Comparison of ENCODE assay signal across 8 cellular contexts in the genomic region with DNA sequence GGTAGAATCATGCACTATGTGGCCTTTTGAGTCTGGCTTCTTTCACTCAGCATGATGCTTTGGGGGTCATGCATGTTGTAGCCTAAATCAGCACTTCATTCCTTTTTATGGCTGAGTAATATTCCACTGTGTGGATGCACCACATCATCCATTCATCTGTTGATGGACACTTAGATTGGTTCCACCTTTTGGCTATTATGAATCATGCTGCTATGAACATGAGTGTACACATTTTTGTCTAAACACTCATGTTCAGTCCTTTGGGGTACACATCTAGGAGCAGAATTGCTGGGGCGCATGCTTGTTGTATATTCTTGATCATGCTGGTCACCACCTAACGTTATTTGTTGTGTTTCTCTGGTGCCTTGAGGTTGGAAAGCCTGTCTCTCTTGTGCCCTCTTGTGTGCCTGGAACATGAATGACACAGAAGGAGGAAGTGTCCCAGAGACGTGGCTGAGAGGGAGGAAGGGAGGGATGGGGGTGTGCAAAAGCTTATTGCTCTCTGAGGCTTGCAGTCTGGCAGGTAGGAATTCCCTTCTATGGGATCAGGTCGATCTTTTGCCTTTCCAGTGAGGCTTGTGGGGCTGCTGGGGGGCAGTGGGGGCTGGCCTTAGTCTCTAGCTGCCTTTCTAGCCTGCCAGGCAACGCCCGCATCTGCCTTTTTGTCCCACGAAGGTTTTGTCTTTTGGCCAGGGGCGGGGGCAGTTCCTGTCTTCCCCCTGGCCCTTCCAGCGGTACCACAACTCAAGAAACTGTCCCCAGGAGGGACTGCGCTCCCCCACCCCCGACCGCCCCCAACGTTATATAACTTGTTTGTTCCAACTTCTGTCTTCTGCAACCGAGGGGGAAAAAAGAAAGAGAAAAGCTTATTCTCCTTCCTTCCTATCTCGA. TPM values are rescaled to one million over a fixed set of nuclear protein-coding genes. Genes with fewer than 3 reads are reported as not detected.
A peak's percentile ranks its signal among the peaks of the same experiment; 100 is the strongest.
DNase-seq lines count a peak whose midpoint lies in the region; ATAC-seq and TF ChIP-seq lines count a peak whose summit lies in the region.
"Had no signal": no experiment of that assay in that cellular context is flagged by ENCODE, and none has a peak within 500 bp of the region (broad histone marks: within the 10 kb centered on the region; RNA-seq: fewer than 3 reads in every experiment).

No MANE protein-coding gene starts in this region.

- H3K27me3 ChIP-seq in heart left ventricle (no peaks in the 10 kb centered on the region), tibial nerve (no peaks in the 10 kb centered on the region)
- H3K27me3 ChIP-seq: colonic mucosa had no signal

- peak overlapping the region in 8 of 12 donors; percentile 28 to 82 (median 52) for H3K27ac ChIP-seq in heart left ventricle
- H3K27ac ChIP-seq in tibial nerve, result peak overlapping the region; percentile 28 to 95 (median 80)
- H3K27ac ChIP-seq: 22Rv1, colonic mucosa had no signal

- 63 to 68% (median 65%) methylated on average over 15 of the region's 15 CpGs for WGBS in heart left ventricle, 4 donors
- WGBS in tibial nerve, 2 donors, result 19 to 23% methylated on average over 15 of the region's 15 CpGs
- 45 to 53% methylated on average over 15 of the region's 15 CpGs for WGBS in lower leg skin, 2 donors

- no peak for TF ChIP-seq POLR2A in heart left ventricle (IDR thresholded peaks at IDR 0.05)
- TF ChIP-seq POLR2A in tibial nerve (IDR thresholded peaks at IDR 0.05), result no peak
- TF ChIP-seq POLR2A in lower leg skin (IDR thresholded peaks at IDR 0.05), result no peak

- H3K4me1 ChIP-seq in heart left ventricle (peaks cover 0 to 35% (median 16%) of the 10 kb centered on the region in 12 donors), tibial nerve (peaks cover 0 to 63% (median 30%) of the 10 kb centered on the region in 4 donors)
- H3K4me1 ChIP-seq: colonic mucosa had no signal

- H3K4me3 ChIP-seq in heart left ventricle (peak overlapping the region in 8 of 12 donors; percentile 3 to 44 (median 30)), tibial nerve (peak overlapping the region in 2 of 4 donors; percentile 10 to 32), lower leg skin (ENCODE audit: low read depth, poor library complexity, severe bottlenecking) (no peak overlapping the region)
- H3K4me3 ChIP-seq: colonic mucosa had no signal

- ATAC-seq in heart left ventricle (peak in 2 of 4 donors; percentile 63 to 71), GM21367 (IDR thresholded peaks at IDR 0.05; ENCODE audit: unreplicated experiment) (no peak)

- peak; percentile 24 for DNase-seq in DMS53 (lab: John Stamatoyannopoulos, UW)
- DNase-seq in DMS53 treated with DMSO at 0.1 percent for 48 hours (lab: John Stamatoyannopoulos, UW; ENCODE audit: unreplicated experiment), result no peak
- no peak for DNase-seq in heart left ventricle
- peak in 1 of 2 donors; percentile 36 for DNase-seq in tibial nerve (ENCODE audit: low spot score in 2 of 2)
- no peak for DNase-seq in lower leg skin (ENCODE audit: low spot score in 2 of 2)
- DNase-seq: colonic mucosa had no signal

- TF ChIP-seq EP300 in tibial nerve (IDR thresholded peaks at IDR 0.05), result peak in 1 of 2 donors; percentile 28

- H3K36me3 ChIP-seq in heart left ventricle (no peaks in the 10 kb centered on the region), tibial nerve (no peaks in the 10 kb centered on the region)
- H3K36me3 ChIP-seq: colonic mucosa had no signal

- TF ChIP-seq CTCF in heart left ventricle (IDR thresholded peaks at IDR 0.05), result no peak
- peak in 1 of 5 experiments; percentile 14 for TF ChIP-seq CTCF in tibial nerve (IDR thresholded peaks at IDR 0.05)
- no peak for TF ChIP-seq CTCF in lower leg skin (IDR thresholded peaks at IDR 0.05)

- intact Hi-C loops in heart left ventricle (cut with DNase I) (no loop called here), lower leg skin (cut with DNase I; ENCODE audit: low total_unique reads) (no loop called here)

- H3K9me3 ChIP-seq in heart left ventricle, result no peaks in the 10 kb centered on the region
- no peaks in the 10 kb centered on the region for H3K9me3 ChIP-seq in tibial nerve
- H3K9me3 ChIP-seq: colonic mucosa had no signal

RNA-seq across cellular contexts. Expression of a gene that starts 7.6 kb away (rescaled TPM):
- 10 to 100 TPM in 1 of 9 donors, 1 to 10 TPM in 8; 4.6 to 11.4 (median 6.8) TPM for total RNA-seq in heart left ventricle
- polyA plus RNA-seq in heart left ventricle, result 1 to 10 TPM; 2.8 to 4.9 TPM
- 10 to 100 TPM; 12.9 to 38.4 (median 15.1) TPM for total RNA-seq in tibial nerve
- 10 to 100 TPM in 3 of 4 donors, 1 to 10 TPM in 1; 7.9 to 23.2 (median 18.2) TPM for total RNA-seq in lower leg skin

RNA-seq across cellular contexts. Expression of a gene that starts 31.7 kb away (rescaled TPM):
- total RNA-seq in heart left ventricle (1 to 10 TPM in 5 of 9 donors, under 1 TPM in 4; 0.50 to 4.6 (median 1.1) TPM), tibial nerve (10 to 100 TPM in 1 of 4 donors, 1 to 10 TPM in 2, not detected in 1; 3.1 to 12.6 (median 4.2) TPM), lower leg skin (under 1 TPM in 3 of 4 donors, not detected in 1; 0.46 to 0.63 (median 0.52) TPM)
- 1 to 10 TPM; 1.5 to 5.1 TPM for polyA plus RNA-seq in heart left ventricle

RNA-seq across cellular contexts. Expression of a gene that starts 37.8 kb away (rescaled TPM):
- 10 to 100 TPM in 4 of 9 donors, 1 to 10 TPM in 5; 2.8 to 60.5 (median 9.9) TPM for total RNA-seq in heart left ventricle
- 10 to 100 TPM; 50.2 to 64.0 TPM for polyA plus RNA-seq in heart left ventricle
- 100 to 1,000 TPM in 1 of 4 donors, 10 to 100 TPM in 3; 27.4 to 115 (median 43.6) TPM for total RNA-seq in tibial nerve
- total RNA-seq in lower leg skin, result 10 to 100 TPM; 27.7 to 90.8 (median 40.1) TPM

RNA-seq across cellular contexts. Expression of a gene that starts 39.1 kb away (rescaled TPM):
- 10 to 100 TPM in 2 of 9 donors, 1 to 10 TPM in 7; 3.8 to 10.2 (median 8.2) TPM for total RNA-seq in heart left ventricle
- 1 to 10 TPM; 4.4 to 6.4 TPM for polyA plus RNA-seq in heart left ventricle
- 1 to 10 TPM; 4.0 to 7.8 (median 6.7) TPM for total RNA-seq in tibial nerve
- total RNA-seq in lower leg skin, result 1 to 10 TPM; 2.1 to 5.5 (median 4.2) TPM

RNA-seq across cellular contexts. Expression of a gene that starts 55.8 kb away (rescaled TPM):
- 100 to 1,000 TPM in 2 of 9 donors, 10 to 100 TPM in 7; 42.9 to 205 (median 68.2) TPM for total RNA-seq in heart left ventricle
- polyA plus RNA-seq in heart left ventricle, result 100 to 1,000 TPM in 1 of 2 donors, 10 to 100 TPM in 1; 46.8 to 101 TPM
- total RNA-seq in tibial nerve, result 100 to 1,000 TPM; 186 to 226 (median 210) TPM
- total RNA-seq in lower leg skin, result 100 to 1,000 TPM in 3 of 4 donors, 10 to 100 TPM in 1; 91.8 to 119 (median 107) TPM
